Comparison of ENCODE assay signal across 24 cellular contexts in genomic region chr2:21687589-21687988, GRCh38.
"Had no signal": no experiment of that assay in that cellular context is flagged by ENCODE, and none has a peak within 500 bp of the region (broad histone marks: within the 10 kb centered on the region; RNA-seq: fewer than 3 reads in every experiment).

No MANE protein-coding gene starts in this region.

- H3K27ac ChIP-seq: heart right ventricle, left lung, lower lobe of right lung, neutrophil, ovary, right atrium auricular region, right lobe of liver, stomach, testis, thyroid gland, transverse colon, upper lobe of right lung had no signal

- H3K27me3 ChIP-seq: heart right ventricle, left lung, neutrophil, ovary, right atrium auricular region, right lobe of liver, stomach, testis, thyroid gland, transverse colon, upper lobe of right lung had no signal

- H3K36me3 ChIP-seq: heart right ventricle, left lung, lower lobe of right lung, neutrophil, ovary, right atrium auricular region, right lobe of liver, stomach, thyroid gland, transverse colon, upper lobe of right lung had no signal

- DNase-seq: heart right ventricle; hippocampal formation; kidney glomerular epithelial cell; left colon; left lung; lower lobe of right lung; mammary epithelial cell; mesenchymal stem cell; naive thymus-derived CD8-positive, alpha-beta T cell; ovary; right lobe of liver; stimulated activated CD4-positive, alpha-beta T cell treated with anti-CD3 and anti-CD28 coated beads, Interleukin-12 subunit alpha, Interleukin-12 subunit beta, amount 100 ng/mL, for 4 hours; stimulated activated CD4-positive, alpha-beta T cell treated with anti-CD3 and anti-CD28 coated beads, Interleukin-15, amount 100 ng/mL, for 24 hours; stimulated activated CD4-positive, alpha-beta T cell treated with anti-CD3 and anti-CD28 coated beads, Interleukin-2, amount 100 ng/mL, for 24 hours; stimulated activated CD4-positive, alpha-beta T cell treated with anti-CD3 and anti-CD28 coated beads, Interleukin-4, amount 100 ng/mL, for 1 hour; stimulated activated naive B cell treated with anti-CD40 and anti-IgM and Interleukin-4, amounts not matched to agents 10 μg/mL and 1 μg/mL and 100 μg/mL, for 72 hours; stimulated activated naive CD8-positive, alpha-beta T cell treated with anti-CD3 and anti-CD28 coated beads, Interleukin-15, Interleukin-2, amounts not matched to agents 100 U/mL and 50 U/mL, for 24 hours; stomach; testis; thyroid gland; transverse colon; upper lobe of right lung had no signal

- ATAC-seq: heart right ventricle; left colon; left lung; lower lobe of right lung; naive thymus-derived CD8-positive, alpha-beta T cell; right lobe of liver; stimulated activated naive B cell treated with anti-CD40 and anti-IgM and Interleukin-4, amounts not matched to agents 10 μg/mL and 1 μg/mL and 100 μg/mL, for 72 hours; stimulated activated naive CD8-positive, alpha-beta T cell treated with anti-CD3 and anti-CD28 coated beads, Interleukin-15, Interleukin-2, amounts not matched to agents 100 U/mL and 50 U/mL, for 24 hours; upper lobe of right lung had no signal

- H3K9me3 ChIP-seq: heart right ventricle, left lung, lower lobe of right lung, neutrophil, ovary, right atrium auricular region, right lobe of liver, stomach, testis, thyroid gland, transverse colon, upper lobe of right lung had no signal

- H3K4me1 ChIP-seq: heart right ventricle, left lung, lower lobe of right lung, right atrium auricular region, right lobe of liver, stomach, testis, thyroid gland, transverse colon, upper lobe of right lung had no signal

- H3K4me3 ChIP-seq: heart right ventricle, left lung, lower lobe of right lung, ovary, right atrium auricular region, right lobe of liver, stomach, testis, thyroid gland, transverse colon, upper lobe of right lung had no signal
